In the genomic region with DNA sequence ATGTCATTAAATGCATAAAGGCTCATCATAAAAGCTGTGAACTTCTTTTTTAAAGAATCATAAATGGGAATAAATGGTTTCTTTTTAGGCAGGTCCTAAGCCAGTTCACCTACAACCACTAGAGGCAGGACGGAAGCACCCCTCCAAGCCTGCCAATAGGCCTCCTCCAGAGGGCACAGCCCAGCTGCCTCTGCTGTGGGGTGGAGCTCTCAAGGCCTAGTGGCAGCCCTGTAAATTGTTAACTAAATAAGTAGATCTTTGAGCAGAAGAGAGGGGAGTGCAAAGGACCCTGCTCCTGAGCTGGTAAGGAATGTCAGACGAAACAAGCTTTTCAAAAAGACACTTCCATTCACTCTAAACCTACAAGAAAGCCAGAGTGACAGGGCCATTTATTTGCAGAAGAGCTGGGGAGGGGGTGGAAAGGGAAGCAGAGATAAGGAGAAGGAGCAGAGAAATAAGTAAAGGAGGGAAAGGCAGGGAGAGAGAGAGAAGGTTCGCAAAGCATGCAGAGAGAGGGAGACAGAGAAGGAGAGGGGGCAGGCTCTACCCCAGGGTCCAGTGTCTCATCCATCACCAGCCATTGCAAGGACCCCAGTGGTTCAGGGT, we compare ENCODE assay signal across 9 cellular contexts. TPM values are rescaled to one million over a fixed set of nuclear protein-coding genes. Genes with fewer than 3 reads are reported as not detected.
DNase-seq lines count a peak whose midpoint lies in the region; ATAC-seq and TF ChIP-seq lines count a peak whose summit lies in the region.
"Had no signal": no experiment of that assay in that cellular context is flagged by ENCODE, and none has a peak within 500 bp of the region (broad histone marks: within the 10 kb centered on the region; RNA-seq: fewer than 3 reads in every experiment).

No MANE protein-coding gene starts in this region.

- intact Hi-C loops in left colon (cut with DNase I, micrococcal nuclease) (no loop called here), heart left ventricle (cut with DNase I) (no loop called here)

- 64 to 81% (median 76%) methylated on average over 3 of the region's 3 CpGs for WGBS in heart left ventricle, 4 donors

- ATAC-seq in left colon: peak; percentile 77
- ATAC-seq in heart left ventricle: no peak
- ATAC-seq: activated T-helper 17 cell treated with anti-CD3 and anti-CD28 coated beads, Interleukin-2, amount 50 U/mL, for 72 hours had no signal

- no peak overlapping the region for H3K27ac ChIP-seq in heart left ventricle
- no peak overlapping the region for H3K27ac ChIP-seq in right atrium auricular region

- H3K4me3 ChIP-seq in H7 (ENCODE audit: insufficient read depth, low read depth, low read length) (no peak overlapping the region), heart left ventricle (no peak overlapping the region), right atrium auricular region (no peak overlapping the region)

- TF ChIP-seq CTCF in heart left ventricle (IDR thresholded peaks at IDR 0.05) (no peak), right atrium auricular region (IDR thresholded peaks at IDR 0.05) (no peak)

- DNase-seq in ACHN (peak; percentile 73), H7 (peak; percentile 71), RPMI8226 (peak; percentile 43), left colon (no peak), SKM-1 treated with dmso at 0.1 percent for 144 hours (lab: John Stamatoyannopoulos, UW; ENCODE audit: unreplicated experiment) (no peak), heart left ventricle (no peak), right atrium auricular region (ENCODE audit: low spot score) (no peak)
- DNase-seq in stimulated activated CD4-positive, alpha-beta T cell treated with anti-CD3 and anti-CD28 coated beads, Interleukin-1b, Interleukin-23, amount 100 ng/mL, for 48 hours: no peak

- no peaks in the 10 kb centered on the region; the same call in 1 of the 2 replicates for H3K27me3 ChIP-seq in H7 (ENCODE audit: control insufficient read depth, insufficient read depth, low read length)
- H3K27me3 ChIP-seq in heart left ventricle: peaks cover 0 to 18% (median 3%) of the 10 kb centered on the region in 9 donors
- H3K27me3 ChIP-seq in right atrium auricular region: no peaks in the 10 kb centered on the region

- H3K36me3 ChIP-seq in H7 (replicated peaks; ENCODE audit: control insufficient read depth, insufficient read depth, low read length) (no peaks in the 10 kb centered on the region), heart left ventricle (no peaks in the 10 kb centered on the region), right atrium auricular region (no peaks in the 10 kb centered on the region)

- no peak for TF ChIP-seq POLR2A in heart left ventricle (IDR thresholded peaks at IDR 0.05)

- in situ Hi-C loops in ACHN (cut with HindIII; ENCODE audit: low pct_ligation_motif_present, low pct_unique_long_range_greater_than_20kb, low sequenced_read_pairs): no loop called here

- H3K9me3 ChIP-seq in heart left ventricle (no peaks in the 10 kb centered on the region), right atrium auricular region (no peaks in the 10 kb centered on the region)

- H3K4me1 ChIP-seq in heart left ventricle (no peaks in the 10 kb centered on the region), right atrium auricular region (no peaks in the 10 kb centered on the region)

RNA-seq across cellular contexts. Expression of a gene that starts 18.0 kb away (rescaled TPM):
- 2.4 and 4.2 TPM in 2 replicates for total RNA-seq in H7 (2014; rRNA removed; shearing (Covaris generic))
- 10 to 100 TPM in 1 of 2 donors, 1 to 10 TPM in 1; 4.0 to 10.9 TPM for total RNA-seq in left colon
- 10 to 100 TPM in 5 of 9 donors, 1 to 10 TPM in 4; 5.3 to 62.1 (median 12.1) TPM for total RNA-seq in heart left ventricle
- 1 to 10 TPM; 2.0 to 5.7 TPM for polyA plus RNA-seq in heart left ventricle
- total RNA-seq in right atrium auricular region: 10 to 100 TPM; 14.2 to 31.7 TPM
- total RNA-seq: activated T-helper 17 cell treated with anti-CD3 and anti-CD28 coated beads, Interleukin-2, amount 50 U/mL, for 72 hours had no signal

Comparison
In these comparisons a context has a peak if more than half of its experiments do, and no peak if none do; other contexts are left out.
1. DNase-seq: peak in ACHN (single experiment), H7 (single experiment) and RPMI8226 (single experiment); none in left colon (0 of 2), stimulated activated CD4-positive, alpha-beta T cell treated with anti-CD3 and anti-CD28 coated beads, Interleukin-1b, Interleukin-23, amount 100 ng/mL, for 48 hours (single experiment), SKM-1 treated with dmso at 0.1 percent for 144 hours (single experiment), heart left ventricle (0 of 5) and right atrium auricular region (single experiment).